Comparison of ENCODE assay signal across 2 cellular contexts in the genomic region with DNA sequence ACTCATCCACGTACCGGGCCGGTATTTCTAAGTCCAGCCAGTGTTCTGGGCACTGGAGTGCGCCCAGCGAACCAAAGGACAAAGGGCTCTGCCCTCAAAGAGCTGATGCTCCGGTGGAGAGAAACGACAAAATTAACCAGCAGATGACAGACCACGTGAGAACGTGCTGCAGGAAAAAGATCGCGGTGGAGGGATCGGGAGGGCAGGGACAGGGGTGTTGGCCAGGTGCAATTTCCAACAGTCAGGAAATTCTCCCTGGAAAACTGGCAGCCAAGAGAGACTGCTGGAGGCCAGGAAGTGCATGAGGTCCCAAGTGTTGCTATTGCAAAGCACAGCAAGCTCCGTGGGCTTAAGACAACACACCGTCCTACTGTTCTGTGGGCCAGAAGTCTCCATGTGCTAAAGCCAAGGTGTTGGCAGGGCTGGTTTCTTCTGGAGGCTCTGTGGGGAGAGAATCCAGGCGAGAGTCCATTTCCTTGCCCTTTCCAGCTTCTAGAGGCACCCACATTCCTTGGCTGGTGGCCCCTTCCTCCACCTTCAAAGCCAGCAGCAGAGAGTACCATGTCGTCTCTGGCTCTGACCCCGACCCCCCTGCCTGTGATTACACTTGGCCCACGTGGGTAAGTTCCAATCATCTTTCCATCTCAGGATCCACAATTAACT.
TF ChIP-seq lines count a peak whose summit lies in the region.

No MANE protein-coding gene starts in this region.

TF ChIP-seq in WTC11, 78 proteins besides CTCF, POLR2A, EP300 and RAD21 (continued from another document):
- TF ChIP-seq ZNF416 (CRISPR knock-in tag; IDR thresholded peaks at IDR 0.05), result no peak
TF ChIP-seq in WTC11: peak in this region for 1.

TF ChIP-seq in liver, 16 proteins besides CTCF, POLR2A, EP300 and RAD21:
- TF ChIP-seq, protein P1, sequence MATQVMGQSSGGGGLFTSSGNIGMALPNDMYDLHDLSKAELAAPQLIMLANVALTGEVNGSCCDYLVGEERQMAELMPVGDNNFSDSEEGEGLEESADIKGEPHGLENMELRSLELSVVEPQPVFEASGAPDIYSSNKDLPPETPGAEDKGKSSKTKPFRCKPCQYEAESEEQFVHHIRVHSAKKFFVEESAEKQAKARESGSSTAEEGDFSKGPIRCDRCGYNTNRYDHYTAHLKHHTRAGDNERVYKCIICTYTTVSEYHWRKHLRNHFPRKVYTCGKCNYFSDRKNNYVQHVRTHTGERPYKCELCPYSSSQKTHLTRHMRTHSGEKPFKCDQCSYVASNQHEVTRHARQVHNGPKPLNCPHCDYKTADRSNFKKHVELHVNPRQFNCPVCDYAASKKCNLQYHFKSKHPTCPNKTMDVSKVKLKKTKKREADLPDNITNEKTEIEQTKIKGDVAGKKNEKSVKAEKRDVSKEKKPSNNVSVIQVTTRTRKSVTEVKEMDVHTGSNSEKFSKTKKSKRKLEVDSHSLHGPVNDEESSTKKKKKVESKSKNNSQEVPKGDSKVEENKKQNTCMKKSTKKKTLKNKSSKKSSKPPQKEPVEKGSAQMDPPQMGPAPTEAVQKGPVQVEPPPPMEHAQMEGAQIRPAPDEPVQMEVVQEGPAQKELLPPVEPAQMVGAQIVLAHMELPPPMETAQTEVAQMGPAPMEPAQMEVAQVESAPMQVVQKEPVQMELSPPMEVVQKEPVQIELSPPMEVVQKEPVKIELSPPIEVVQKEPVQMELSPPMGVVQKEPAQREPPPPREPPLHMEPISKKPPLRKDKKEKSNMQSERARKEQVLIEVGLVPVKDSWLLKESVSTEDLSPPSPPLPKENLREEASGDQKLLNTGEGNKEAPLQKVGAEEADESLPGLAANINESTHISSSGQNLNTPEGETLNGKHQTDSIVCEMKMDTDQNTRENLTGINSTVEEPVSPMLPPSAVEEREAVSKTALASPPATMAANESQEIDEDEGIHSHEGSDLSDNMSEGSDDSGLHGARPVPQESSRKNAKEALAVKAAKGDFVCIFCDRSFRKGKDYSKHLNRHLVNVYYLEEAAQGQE (IDR thresholded peaks at IDR 0.05), result peak; percentile 53
- peak; percentile 68 for TF ChIP-seq HNF4G (IDR thresholded peaks at IDR 0.05)
- TF ChIP-seq HNF4A (conservative IDR thresholded peaks at IDR 0.05), result peak; percentile 93 to 96
- TF ChIP-seq YY1 (IDR thresholded peaks at IDR 0.05), result peak; percentile 46
- TF ChIP-seq MAX (IDR thresholded peaks at IDR 0.05), result peak; percentile 92
- peak; percentile 53 to 91 for TF ChIP-seq EGR1 (IDR thresholded peaks at IDR 0.05; ENCODE audit: low read depth in 2 of 2)
- no peak for TF ChIP-seq ZBTB33 (IDR thresholded peaks at IDR 0.05)
- TF ChIP-seq FOXA2 (IDR thresholded peaks at IDR 0.05), result no peak
- TF ChIP-seq NR2F2 (IDR thresholded peaks at IDR 0.05), result peak; percentile 65
- TF ChIP-seq SP1 (IDR thresholded peaks at IDR 0.05), result peak; percentile 84
- TF ChIP-seq GABPA (IDR thresholded peaks at IDR 0.05 in 1 of 2, conservative IDR thresholded peaks at IDR 0.05 in 1 of 2), result no peak
- TF ChIP-seq RXRA (IDR thresholded peaks at IDR 0.05), result peak; percentile 85 to 93
TF ChIP-seq in liver: peak in this region for 9.
